In the genomic region with DNA sequence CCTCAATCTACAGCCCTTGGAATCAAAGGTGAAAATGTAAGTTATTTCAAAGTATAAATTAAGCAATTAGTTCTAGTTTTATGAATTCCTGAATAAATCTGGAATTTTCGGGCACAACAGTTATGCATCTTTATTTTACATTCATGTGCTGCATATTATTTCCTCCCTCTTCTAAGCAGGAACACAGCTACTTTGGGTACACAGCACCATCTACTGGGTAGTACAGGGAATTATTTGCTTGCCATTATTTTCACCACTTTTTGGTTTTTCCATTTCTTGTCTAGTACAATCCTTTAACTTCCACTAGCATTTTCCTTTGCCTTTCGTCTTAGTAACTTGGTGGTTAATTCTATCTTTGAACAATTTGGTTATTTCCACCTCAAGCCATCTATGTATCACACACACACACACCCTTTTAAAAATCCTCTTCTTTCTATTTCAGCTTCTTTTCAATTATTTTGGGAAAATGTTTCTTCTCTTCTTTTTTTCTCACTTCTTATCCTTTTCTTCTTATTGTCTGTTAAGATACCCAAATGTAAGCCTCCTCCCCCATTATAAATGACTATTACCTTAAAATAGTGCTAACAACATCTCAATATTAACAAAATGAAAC, we compare ENCODE assay signal across 8 cellular contexts.
DNase-seq lines count a peak whose midpoint lies in the region; ATAC-seq and TF ChIP-seq lines count a peak whose summit lies in the region.

No MANE protein-coding gene starts in this region.

- H3K27ac ChIP-seq in esophagus squamous epithelium = no peak overlapping the region
- no peak overlapping the region for H3K27ac ChIP-seq in upper lobe of right lung

- peak in 5 of 6 experiments; percentile 21 to 62 (median 41) for TF ChIP-seq CTCF in esophagus squamous epithelium (IDR thresholded peaks at IDR 0.05)
- TF ChIP-seq CTCF in upper lobe of right lung (IDR thresholded peaks at IDR 0.05) = peak; percentile 35

- H3K9me3 ChIP-seq in esophagus squamous epithelium = peaks cover 0 to 17% (median 7%) of the 10 kb centered on the region in 3 donors
- H3K9me3 ChIP-seq in upper lobe of right lung = no peaks in the 10 kb centered on the region

- TF ChIP-seq POLR2A in esophagus squamous epithelium (IDR thresholded peaks at IDR 0.05) = no peak

- DNase-seq in DMS53 (lab: John Stamatoyannopoulos, UW) (peak; percentile 67), OCI-M1 (lab: John Stamatoyannopoulos, UW) (peak; percentile 69), esophagus squamous epithelium (lab: John Stamatoyannopoulos, UW) (no peak), upper lobe of right lung (no peak), UCSD-AML1 (lab: John Stamatoyannopoulos, UW; ENCODE audit: unreplicated experiment) (no peak)

- H3K4me3 ChIP-seq in esophagus squamous epithelium (no peak overlapping the region), upper lobe of right lung (no peak overlapping the region)

- H3K36me3 ChIP-seq in esophagus squamous epithelium (no peaks in the 10 kb centered on the region), upper lobe of right lung (no peaks in the 10 kb centered on the region)

- intact Hi-C loops in esophagus squamous epithelium (cut with DNase I) (no loop called here), upper lobe of right lung (cut with DNase I) (no loop called here)

- ATAC-seq in HG03354 (IDR thresholded peaks at IDR 0.05; ENCODE audit: poor library complexity, severe bottlenecking, unreplicated experiment) = peak; percentile 47
- no peak for ATAC-seq in upper lobe of right lung
- no peak for ATAC-seq in GM18907 (IDR thresholded peaks at IDR 0.05; ENCODE audit: unreplicated experiment)
- ATAC-seq in HG02840 (IDR thresholded peaks at IDR 0.05; ENCODE audit: low FRiP score, unreplicated experiment) = no peak

- 13 to 30% methylated on average over 2 of the region's 2 CpGs for WGBS in esophagus squamous epithelium, 2 donors

- H3K4me1 ChIP-seq in esophagus squamous epithelium (no peaks in the 10 kb centered on the region), upper lobe of right lung (no peaks in the 10 kb centered on the region)

- H3K27me3 ChIP-seq in esophagus squamous epithelium (no peaks in the 10 kb centered on the region), upper lobe of right lung (no peaks in the 10 kb centered on the region)

Comparison
In these comparisons a context has a peak if more than half of its experiments do, and no peak if none do; other contexts are left out.
1. DNase-seq: peak in DMS53 (single experiment) and OCI-M1 (single experiment); none in esophagus squamous epithelium (single experiment), upper lobe of right lung (single experiment) and UCSD-AML1 (single experiment).